Comparison of ENCODE assay signal across 25 cellular contexts in genomic region chr2:240230424-240230945, GRCh38.
DNase-seq lines count a peak whose midpoint lies in the region; ATAC-seq, FAIRE-seq and TF ChIP-seq lines count a peak whose summit lies in the region.
"Had no signal": no experiment of that assay in that cellular context is flagged by ENCODE, and none has a peak within 500 bp of the region (broad histone marks: within the 10 kb centered on the region; RNA-seq: fewer than 3 reads in every experiment).

No MANE protein-coding gene starts in this region.

- H3K27me3 ChIP-seq in breast epithelium (no peaks in the 10 kb centered on the region), suprapubic skin (peaks cover 8% of the 10 kb centered on the region)
- H3K27me3 ChIP-seq: hepatocyte, transverse colon had no signal

- H3K36me3 ChIP-seq in breast epithelium (no peaks in the 10 kb centered on the region), suprapubic skin (no peaks in the 10 kb centered on the region)
- H3K36me3 ChIP-seq: esophagus squamous epithelium, transverse colon had no signal

- DNase-seq in breast epithelium (ENCODE audit: low spot score in 2 of 2) (peak; percentile 14 to 28), MCF 10A (ENCODE audit: unreplicated experiment) (no peak), NCI-H524 (lab: John Stamatoyannopoulos, UW) (peak; percentile 80 to 91), glutamatergic neuron (peak; percentile 41), suprapubic skin (ENCODE audit: low spot score in 2 of 2) (peak; percentile 29 to 33), GM12891 (ENCODE audit: insufficient read length, low spot score) (no peak)
- no peak for DNase-seq in activated naive CD8-positive, alpha-beta T cell treated with anti-CD3 and anti-CD28 coated beads, Interleukin-2, amount 50 U/mL, for 24 hours
- DNase-seq: activated CD4-positive, alpha-beta T cell treated with anti-CD3 and anti-CD28 coated beads for 48 hours; activated naive CD4-positive, alpha-beta T cell; amygdala; CD4-positive, alpha-beta T cell; DMS153; esophagus squamous epithelium; MM.1S; stimulated activated naive CD8-positive, alpha-beta T cell treated with anti-CD3 and anti-CD28 coated beads, Interleukin-15, amount 100 ng/mL, for 72 hours; transverse colon had no signal

- CTCF ChIA-PET in MCF 10A (lab: Yijun Ruan, JAX): interaction anchor here (0.7 to 4.4 kb wide), 3 partner anchors 86 to 610 kb away, joined by 3 to 22 read pairs (median 3); no protein-coding TSS in a partner anchor

- no peak overlapping the region for H3K27ac Mint-ChIP-seq in MCF 10A (ENCODE audit: low read depth, unreplicated experiment)
- peak overlapping the region; percentile 93 for H3K27ac Mint-ChIP-seq in glutamatergic neuron (ENCODE audit: unreplicated experiment)
- H3K27ac Mint-ChIP-seq in activated naive CD8-positive, alpha-beta T cell treated with anti-CD3 and anti-CD28 coated beads, Interleukin-2, amount 50 U/mL, for 24 hours: no peak overlapping the region
- H3K27ac Mint-ChIP-seq: CD4-positive, alpha-beta T cell; natural killer cell treated with Interleukin-12 subunit alpha and Interleukin-12 subunit beta and Interleukin-15 and Interleukin-18, amount 100 ng/mL, for 72 hours; stimulated activated naive CD8-positive, alpha-beta T cell treated with anti-CD3 and anti-CD28 coated beads, Interleukin-15, amount 100 ng/mL, for 72 hours; T-helper 2 cell treated with Interferon-gamma antibody and Interleukin-4, amounts not matched to agents 5 μg/mL and 100 μg/mL, for 36 hours had no signal

- H3K27ac ChIP-seq in breast epithelium (no peak overlapping the region), suprapubic skin (no peak overlapping the region)
- H3K27ac ChIP-seq: esophagus squamous epithelium, hepatocyte, RWPE1, transverse colon had no signal

- H3K27me3 Mint-ChIP-seq in MCF 10A (ENCODE audit: insufficient read depth, unreplicated experiment): no peaks in the 10 kb centered on the region
- peaks cover 22% of the 10 kb centered on the region for H3K27me3 Mint-ChIP-seq in glutamatergic neuron (ENCODE audit: unreplicated experiment)
- peaks cover 13% of the 10 kb centered on the region for H3K27me3 Mint-ChIP-seq in activated naive CD8-positive, alpha-beta T cell treated with anti-CD3 and anti-CD28 coated beads, Interleukin-2, amount 50 U/mL, for 24 hours

- no peak for FAIRE-seq in GM12891 (lab: Jason Lieb, UNC)
- FAIRE-seq: frontal cortex, H54, K562 had no signal

- H3K4me1 ChIP-seq in breast epithelium: peaks cover 0 to 3% of the 10 kb centered on the region in 2 donors
- H3K4me1 ChIP-seq in suprapubic skin: peaks cover 30% of the 10 kb centered on the region

- no peak for TF ChIP-seq POLR2A in breast epithelium (IDR thresholded peaks at IDR 0.05)
- TF ChIP-seq POLR2A in suprapubic skin (IDR thresholded peaks at IDR 0.05): no peak
- no peak for TF ChIP-seq POLR2A in GM12891 (IDR thresholded peaks at IDR 0.05; ENCODE audit: low read depth, low read length)

- POLR2A ChIA-PET in MCF 10A (lab: Yijun Ruan, JAX): no interaction called here

- peaks cover 14% of the 10 kb centered on the region for H3K4me1 Mint-ChIP-seq in MCF 10A (ENCODE audit: insufficient read depth, unreplicated experiment)
- peaks cover 25% of the 10 kb centered on the region for H3K4me1 Mint-ChIP-seq in glutamatergic neuron (ENCODE audit: low read depth, unreplicated experiment)
- H3K4me1 Mint-ChIP-seq in activated naive CD8-positive, alpha-beta T cell treated with anti-CD3 and anti-CD28 coated beads, Interleukin-2, amount 50 U/mL, for 24 hours: peaks cover 4% of the 10 kb centered on the region
- H3K4me1 Mint-ChIP-seq: stimulated activated naive CD8-positive, alpha-beta T cell treated with anti-CD3 and anti-CD28 coated beads, Interleukin-15, amount 100 ng/mL, for 72 hours had no signal

- H3K9me3 Mint-ChIP-seq in MCF 10A (ENCODE audit: unreplicated experiment) (no peaks in the 10 kb centered on the region), glutamatergic neuron (ENCODE audit: unreplicated experiment) (peaks cover 29% of the 10 kb centered on the region)
- peaks cover 15% of the 10 kb centered on the region for H3K9me3 Mint-ChIP-seq in activated naive CD8-positive, alpha-beta T cell treated with anti-CD3 and anti-CD28 coated beads, Interleukin-2, amount 50 U/mL, for 24 hours
- H3K9me3 Mint-ChIP-seq: CD4-positive, alpha-beta T cell had no signal

- WGBS in suprapubic skin: 67% methylated on average over 5 of the region's 5 CpGs

- peaks cover 4% of the 10 kb centered on the region for H3K36me3 Mint-ChIP-seq in MCF 10A (ENCODE audit: insufficient read depth, unreplicated experiment)
- H3K36me3 Mint-ChIP-seq in glutamatergic neuron (ENCODE audit: unreplicated experiment): peaks cover 30% of the 10 kb centered on the region
- peaks cover 2% of the 10 kb centered on the region for H3K36me3 Mint-ChIP-seq in activated naive CD8-positive, alpha-beta T cell treated with anti-CD3 and anti-CD28 coated beads, Interleukin-2, amount 50 U/mL, for 24 hours (ENCODE audit: low read depth)

- BruUV-seq in MCF 10A (replicated peaks; lab: Mats Ljungman, UMichigan): no TSS peak

- H3K4me3 Mint-ChIP-seq in MCF 10A (ENCODE audit: unreplicated experiment) (no peak overlapping the region), glutamatergic neuron (ENCODE audit: unreplicated experiment) (peak overlapping the region; percentile 60)
- H3K4me3 Mint-ChIP-seq in activated naive CD8-positive, alpha-beta T cell treated with anti-CD3 and anti-CD28 coated beads, Interleukin-2, amount 50 U/mL, for 24 hours: no peak overlapping the region
- H3K4me3 Mint-ChIP-seq: CD4-positive, alpha-beta T cell; natural killer cell treated with Interleukin-12 subunit alpha and Interleukin-12 subunit beta and Interleukin-15 and Interleukin-18, amount 100 ng/mL, for 72 hours; stimulated activated naive CD8-positive, alpha-beta T cell treated with anti-CD3 and anti-CD28 coated beads, Interleukin-15, amount 100 ng/mL, for 72 hours; T-helper 2 cell treated with Interferon-gamma antibody and Interleukin-4, amounts not matched to agents 5 μg/mL and 100 μg/mL, for 36 hours had no signal

- intact Hi-C loops in breast epithelium (cut with DNase I; ENCODE audit: low total_unique reads): loop anchor here (5.0 kb wide), 1 partner anchor 207 kb away; the partner anchor contains the start of gene GPC1
- intact Hi-C loops in MCF 10A (cut with micrococcal nuclease): loop anchor here (5.0 kb wide), 1 partner anchor 92 kb away; no protein-coding TSS in a partner anchor

- H3K9me3 ChIP-seq in breast epithelium (peaks cover 0 to 7% of the 10 kb centered on the region in 2 donors), suprapubic skin (peaks cover 5% of the 10 kb centered on the region)
- H3K9me3 ChIP-seq: transverse colon had no signal

- TF ChIP-seq EP300 in suprapubic skin (IDR thresholded peaks at IDR 0.05): no peak

- ATAC-seq in activated naive CD8-positive, alpha-beta T cell treated with anti-CD3 and anti-CD28 coated beads, Interleukin-2, amount 50 U/mL, for 24 hours: no peak
- no peak for ATAC-seq in GM18909 (IDR thresholded peaks at IDR 0.05; ENCODE audit: poor library complexity, unreplicated experiment)
- ATAC-seq: K562; natural killer cell treated with Interleukin-12 subunit alpha and Interleukin-12 subunit beta and Interleukin-15 and Interleukin-18, amount 100 ng/mL, for 72 hours; SK-N-SH treated with all-trans-retinoic acid at 6 μM for 48 hours; stimulated activated naive CD8-positive, alpha-beta T cell treated with anti-CD3 and anti-CD28 coated beads, Interleukin-15, amount 100 ng/mL, for 72 hours had no signal

- H3K4me3 ChIP-seq in breast epithelium: no peak overlapping the region
- H3K4me3 ChIP-seq in suprapubic skin: no peak overlapping the region
- H3K4me3 ChIP-seq: esophagus squamous epithelium, hepatocyte, K562, transverse colon had no signal

- TF ChIP-seq CTCF in breast epithelium (IDR thresholded peaks at IDR 0.05) (no peak), MCF 10A (IDR thresholded peaks at IDR 0.05; ENCODE audit: unreplicated experiment) (no peak), glutamatergic neuron (IDR thresholded peaks at IDR 0.05; ENCODE audit: partially characterized antibody, unreplicated experiment) (no peak), suprapubic skin (IDR thresholded peaks at IDR 0.05) (no peak)

TF ChIP-seq in GM12891, 5 proteins besides CTCF, POLR2A, EP300 and RAD21:
- TF ChIP-seq TAF1 (IDR thresholded peaks at IDR 0.05; ENCODE audit: low read depth, low read length) (no peak), POU2F2 (IDR thresholded peaks at IDR 0.05; ENCODE audit: low read depth, low read length) (no peak), SPI1 (IDR thresholded peaks at IDR 0.05; ENCODE audit: low read depth, low read length) (no peak), POLR2AphosphoS5 (IDR thresholded peaks at IDR 0.05; ENCODE audit: low read depth, low read length) (no peak), PAX5 (IDR thresholded peaks at IDR 0.05; ENCODE audit: insufficient read depth, low read length, severe bottlenecking) (no peak)
TF ChIP-seq in GM12891: peak in this region for 0.

Comparison
In these comparisons a context has a peak if more than half of its experiments do, and no peak if none do; other contexts are left out.
1. DNase-seq: peak in breast epithelium (2 of 2), NCI-H524 (2 of 2), glutamatergic neuron (single experiment) and suprapubic skin (2 of 2); none in MCF 10A (single experiment), GM12891 (single experiment) and activated naive CD8-positive, alpha-beta T cell treated with anti-CD3 and anti-CD28 coated beads, Interleukin-2, amount 50 U/mL, for 24 hours (single experiment).